8 cellular contexts compared by ENCODE assay signal in the genomic region with DNA sequence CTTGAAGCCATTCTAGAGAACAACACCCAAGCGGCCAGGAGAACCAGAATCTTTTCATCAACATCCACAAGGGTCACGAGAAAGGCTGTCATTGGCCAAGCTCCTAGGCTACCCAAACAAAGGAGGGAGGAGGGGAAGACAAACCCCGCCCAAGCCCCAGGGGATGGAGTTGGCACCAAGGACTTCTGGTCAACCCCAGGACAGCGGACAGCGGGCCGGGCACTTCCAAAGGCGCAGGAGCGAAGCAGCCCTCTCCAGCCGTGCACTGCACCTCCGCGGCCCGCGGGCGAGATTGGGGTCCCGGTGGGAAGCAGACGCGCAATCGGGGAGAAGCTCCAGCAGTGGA. TPM values are rescaled to one million over a fixed set of nuclear protein-coding genes. Genes with fewer than 3 reads are reported as not detected.
A peak's percentile ranks its signal among the peaks of the same experiment; 100 is the strongest.
DNase-seq lines count a peak whose midpoint lies in the region; ATAC-seq and TF ChIP-seq lines count a peak whose summit lies in the region.

A gene (plus strand): TSS at position 192 of the 346 bp plus-strand sequence. CDS start 395 bp downstream, outside the sequence.

- DNase-seq in CD8-positive, alpha-beta memory T cell: no peak
- DNase-seq in activated CD4-positive, alpha-beta memory T cell treated with anti-CD3 and anti-CD28 coated beads, Interleukin-2, amount 10 ng/mL, durations not matched to agents 7 days and 5 days: no peak
- peak; percentile 19 to 65 (median 56) for DNase-seq in right cardiac atrium
- no peak for DNase-seq in prostate gland (ENCODE audit: low spot score)
- no peak for DNase-seq in activated CD8-positive, alpha-beta memory T cell treated with anti-CD3 and anti-CD28 coated beads, Interleukin-2, amount 10 ng/mL, durations not matched to agents 7 days and 5 days
- no peak for DNase-seq in NCI-H146 (lab: John Stamatoyannopoulos, UW)

- H3K36me3 Mint-ChIP-seq in CD8-positive, alpha-beta memory T cell: no peaks in the 10 kb centered on the region
- H3K36me3 Mint-ChIP-seq in activated CD4-positive, alpha-beta memory T cell treated with anti-CD3 and anti-CD28 coated beads, Interleukin-2, amount 10 ng/mL, durations not matched to agents 7 days and 5 days (ENCODE audit: low read depth): no peaks in the 10 kb centered on the region
- no peaks in the 10 kb centered on the region for H3K36me3 Mint-ChIP-seq in activated CD8-positive, alpha-beta memory T cell treated with anti-CD3 and anti-CD28 coated beads, Interleukin-2, amount 10 ng/mL, durations not matched to agents 7 days and 5 days

- no peak for TF ChIP-seq CTCF in prostate gland (IDR thresholded peaks at IDR 0.05)

- H3K4me3 ChIP-seq in CD8-positive, alpha-beta memory T cell (ENCODE audit: low read length): no peak within 1 kb of the TSS
- peak within 1 kb of the TSS; percentile 42 for H3K4me3 ChIP-seq in right cardiac atrium (ENCODE audit: low read length)
- peak within 1 kb of the TSS; percentile 34 to 46 for H3K4me3 ChIP-seq in prostate gland

- no peaks in the 10 kb centered on the region for H3K9me3 Mint-ChIP-seq in CD8-positive, alpha-beta memory T cell
- no peaks in the 10 kb centered on the region for H3K9me3 Mint-ChIP-seq in activated CD4-positive, alpha-beta memory T cell treated with anti-CD3 and anti-CD28 coated beads, Interleukin-2, amount 10 ng/mL, durations not matched to agents 7 days and 5 days
- H3K9me3 Mint-ChIP-seq in activated CD8-positive, alpha-beta memory T cell treated with anti-CD3 and anti-CD28 coated beads, Interleukin-2, amount 10 ng/mL, durations not matched to agents 7 days and 5 days (ENCODE audit: low read depth): no peaks in the 10 kb centered on the region

- H3K4me1 ChIP-seq in CD8-positive, alpha-beta memory T cell (ENCODE audit: insufficient read depth, low read length): peaks cover 10% of the 10 kb centered on the region
- no peaks in the 10 kb centered on the region for H3K4me1 ChIP-seq in right cardiac atrium (ENCODE audit: control insufficient read depth, insufficient read depth, low read length)
- H3K4me1 ChIP-seq in prostate gland (replicated peaks): no peaks in the 10 kb centered on the region

- CTCF ChIA-PET in CD8-positive, alpha-beta memory T cell (lab: Charles Lee): no interaction called here
- CTCF ChIA-PET in activated CD4-positive, alpha-beta memory T cell treated with anti-CD3 and anti-CD28 coated beads, Interleukin-2, amount 10 ng/mL, durations not matched to agents 7 days and 5 days (lab: Charles Lee): no interaction called here
- CTCF ChIA-PET in activated CD8-positive, alpha-beta memory T cell treated with anti-CD3 and anti-CD28 coated beads, Interleukin-2, amount 10 ng/mL, durations not matched to agents 7 days and 5 days (lab: Charles Lee): no interaction called here

- H3K27ac Mint-ChIP-seq in CD8-positive, alpha-beta memory T cell: no peak within 1 kb of the TSS
- no peak within 1 kb of the TSS for H3K27ac Mint-ChIP-seq in activated CD4-positive, alpha-beta memory T cell treated with anti-CD3 and anti-CD28 coated beads, Interleukin-2, amount 10 ng/mL, durations not matched to agents 7 days and 5 days
- H3K27ac Mint-ChIP-seq in activated CD8-positive, alpha-beta memory T cell treated with anti-CD3 and anti-CD28 coated beads, Interleukin-2, amount 10 ng/mL, durations not matched to agents 7 days and 5 days: no peak within 1 kb of the TSS

- peaks cover 6% of the 10 kb centered on the region for H3K27me3 ChIP-seq in CD8-positive, alpha-beta memory T cell (ENCODE audit: insufficient read depth, low read length, poor library complexity, severe bottlenecking)
- H3K27me3 ChIP-seq in right cardiac atrium (ENCODE audit: control insufficient read depth, insufficient read depth) (no peaks in the 10 kb centered on the region), prostate gland (replicated peaks; ENCODE audit: insufficient read depth) (no peaks in the 10 kb centered on the region)

- H3K36me3 ChIP-seq in CD8-positive, alpha-beta memory T cell (ENCODE audit: insufficient read depth, low read length): no peaks in the 10 kb centered on the region
- no peaks in the 10 kb centered on the region for H3K36me3 ChIP-seq in prostate gland

- ATAC-seq in right cardiac atrium (peak; percentile 39 to 48), HG03342 (IDR thresholded peaks at IDR 0.05; ENCODE audit: unreplicated experiment) (no peak), HG03571 (IDR thresholded peaks at IDR 0.05; ENCODE audit: unreplicated experiment) (no peak)
- ATAC-seq in activated CD8-positive, alpha-beta memory T cell treated with anti-CD3 and anti-CD28 coated beads, Interleukin-2, amount 10 ng/mL, durations not matched to agents 7 days and 5 days: no peak

- intact Hi-C loops in right cardiac atrium (cut with DNase I): no loop called here
- intact Hi-C loops in prostate gland (cut with DNase I): no loop called here

- H3K27me3 Mint-ChIP-seq in CD8-positive, alpha-beta memory T cell: peaks cover 39 to 54% of the 10 kb centered on the region in 2 donors
- H3K27me3 Mint-ChIP-seq in activated CD4-positive, alpha-beta memory T cell treated with anti-CD3 and anti-CD28 coated beads, Interleukin-2, amount 10 ng/mL, durations not matched to agents 7 days and 5 days: peaks cover 69% of the 10 kb centered on the region
- peaks cover 72% of the 10 kb centered on the region for H3K27me3 Mint-ChIP-seq in activated CD8-positive, alpha-beta memory T cell treated with anti-CD3 and anti-CD28 coated beads, Interleukin-2, amount 10 ng/mL, durations not matched to agents 7 days and 5 days

- H3K4me1 Mint-ChIP-seq in CD8-positive, alpha-beta memory T cell: peaks cover 8 to 13% (median 11%) of the 10 kb centered on the region in 3 donors
- peaks cover 9% of the 10 kb centered on the region for H3K4me1 Mint-ChIP-seq in activated CD4-positive, alpha-beta memory T cell treated with anti-CD3 and anti-CD28 coated beads, Interleukin-2, amount 10 ng/mL, durations not matched to agents 7 days and 5 days
- H3K4me1 Mint-ChIP-seq in activated CD8-positive, alpha-beta memory T cell treated with anti-CD3 and anti-CD28 coated beads, Interleukin-2, amount 10 ng/mL, durations not matched to agents 7 days and 5 days: peaks cover 2% of the 10 kb centered on the region

- no peak for TF ChIP-seq POLR2A in prostate gland (IDR thresholded peaks at IDR 0.05)

- no peak within 1 kb of the TSS for H3K27ac ChIP-seq in CD8-positive, alpha-beta memory T cell (ENCODE audit: low read depth, low read length)
- no peak within 1 kb of the TSS for H3K27ac ChIP-seq in right cardiac atrium (ENCODE audit: low read length)
- peak within 1 kb of the TSS; percentile 65 to 67 for H3K27ac ChIP-seq in prostate gland

- WGBS in right cardiac atrium: 21% methylated on average over 18 of the region's 18 CpGs
- 56% methylated on average over 18 of the region's 18 CpGs for WGBS in prostate gland

- peak within 1 kb of the TSS in 6 of 7 donors; percentile 45 to 81 (median 60) for H3K4me3 Mint-ChIP-seq in CD8-positive, alpha-beta memory T cell
- H3K4me3 Mint-ChIP-seq in activated CD4-positive, alpha-beta memory T cell treated with anti-CD3 and anti-CD28 coated beads, Interleukin-2, amount 10 ng/mL, durations not matched to agents 7 days and 5 days: peak within 1 kb of the TSS; percentile 4
- H3K4me3 Mint-ChIP-seq in activated CD8-positive, alpha-beta memory T cell treated with anti-CD3 and anti-CD28 coated beads, Interleukin-2, amount 10 ng/mL, durations not matched to agents 7 days and 5 days: no peak within 1 kb of the TSS

- H3K9me3 ChIP-seq in CD8-positive, alpha-beta memory T cell (ENCODE audit: low read length): no peaks in the 10 kb centered on the region
- H3K9me3 ChIP-seq in right cardiac atrium (ENCODE audit: control insufficient read depth, low read length) (no peaks in the 10 kb centered on the region), prostate gland (no peaks in the 10 kb centered on the region)

- POLR2A ChIA-PET in CD8-positive, alpha-beta memory T cell (lab: Charles Lee): no interaction called here
- POLR2A ChIA-PET in activated CD4-positive, alpha-beta memory T cell treated with anti-CD3 and anti-CD28 coated beads, Interleukin-2, amount 10 ng/mL, durations not matched to agents 7 days and 5 days (lab: Charles Lee): no interaction called here

RNA-seq across cellular contexts. Expression of the gene that starts here (rescaled TPM):
- total RNA-seq in CD8-positive, alpha-beta memory T cell: under 1 TPM; 0.37 to 0.44 TPM
- 0.08 TPM for polyA plus RNA-seq in CD8-positive, alpha-beta memory T cell
- under 1 TPM in 1 of 2 experiments, not detected in 1; 0.08 TPM for total RNA-seq in activated CD4-positive, alpha-beta memory T cell treated with anti-CD3 and anti-CD28 coated beads, Interleukin-2, amount 10 ng/mL, durations not matched to agents 7 days and 5 days
- total RNA-seq in right cardiac atrium (10 to 100 TPM in 3 of 4 donors, 1 to 10 TPM in 1; 7.1 to 13.7 (median 12.8) TPM), prostate gland (1 to 10 TPM; 3.4 to 7.0 TPM)
- 6.1 TPM for polyA plus RNA-seq in right cardiac atrium
- under 1 TPM in 1 of 2 experiments, not detected in 1; 0.47 TPM for total RNA-seq in activated CD8-positive, alpha-beta memory T cell treated with anti-CD3 and anti-CD28 coated beads, Interleukin-2, amount 10 ng/mL, durations not matched to agents 7 days and 5 days

Comparison
In these comparisons a context has a peak if more than half of its experiments do, and no peak if none do; other contexts are left out.
1. DNase-seq: peak in right cardiac atrium (3 of 3); none in CD8-positive, alpha-beta memory T cell (0 of 5), activated CD4-positive, alpha-beta memory T cell treated with anti-CD3 and anti-CD28 coated beads, Interleukin-2, amount 10 ng/mL, durations not matched to agents 7 days and 5 days (single experiment), prostate gland (single experiment), activated CD8-positive, alpha-beta memory T cell treated with anti-CD3 and anti-CD28 coated beads, Interleukin-2, amount 10 ng/mL, durations not matched to agents 7 days and 5 days (single experiment) and NCI-H146 (single experiment).
2. H3K27ac ChIP-seq: peak in prostate gland (2 of 2); none in CD8-positive, alpha-beta memory T cell (single experiment) and right cardiac atrium (single experiment).
3. ATAC-seq: peak in right cardiac atrium (2 of 2); none in HG03342 (single experiment), activated CD8-positive, alpha-beta memory T cell treated with anti-CD3 and anti-CD28 coated beads, Interleukin-2, amount 10 ng/mL, durations not matched to agents 7 days and 5 days (single experiment) and HG03571 (single experiment).